Comparison of ENCODE assay signal across 1 cellular context in genomic region chr7:155738652-155739537, GRCh38.
A peak's percentile ranks its signal among the peaks of the same experiment; 100 is the strongest.
TF ChIP-seq lines count a peak whose summit lies in the region.

No MANE protein-coding gene starts in this region.

TF ChIP-seq in K562, 482 proteins besides CTCF, POLR2A, EP300 and RAD21 (continued from another document):
- 0 out of 2 replicates have a peak, but pooled peaks have one; percentile 41 for TF ChIP-seq ZNF512 (tag; IDR thresholded peaks at IDR 0.05)
- TF ChIP-seq ZNF707 (CRISPR knock-in tag; conservative IDR thresholded peaks at IDR 0.05): peak; percentile 39; the same call in 1 of the 2 replicates
- TF ChIP-seq HIVEP1 (CRISPR knock-in tag; IDR thresholded peaks at IDR 0.05): no peak
- peak; percentile 43; the same call in 1 of the 2 replicates for TF ChIP-seq NFIX (CRISPR knock-in tag; IDR thresholded peaks at IDR 0.05; ENCODE audit: low read depth)
- peak; percentile 77; the same call in 1 of the 2 replicates for TF ChIP-seq MTF1 (CRISPR knock-in tag; IDR thresholded peaks at IDR 0.05; ENCODE audit: borderline replicate concordance)
